Comparison of ENCODE assay signal across 3 cellular contexts in the genomic region with DNA sequence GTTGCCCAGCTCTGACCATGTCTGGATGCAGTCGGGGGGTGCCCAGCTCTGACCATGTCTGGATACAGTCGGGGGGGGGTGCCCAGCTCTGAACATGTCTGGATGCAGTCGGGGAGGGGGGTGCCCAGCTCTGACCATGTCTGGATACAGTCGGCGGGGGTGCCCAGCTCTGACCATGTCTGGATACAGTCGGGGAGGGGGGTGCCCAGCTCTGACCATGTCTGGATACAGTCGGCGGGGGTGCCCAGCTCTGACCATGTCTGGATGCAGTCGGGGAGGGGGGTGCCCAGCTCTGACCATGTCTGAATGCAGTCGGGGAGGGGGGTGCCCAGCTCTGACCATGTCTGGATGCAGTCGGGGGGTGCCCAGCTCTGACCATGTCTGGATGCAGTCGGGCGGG. TPM values are rescaled to one million over a fixed set of nuclear protein-coding genes. Genes with fewer than 3 reads are reported as not detected.
"Had no signal": no experiment of that assay in that cellular context is flagged by ENCODE, and none has a peak within 500 bp of the region (broad histone marks: within the 10 kb centered on the region; RNA-seq: fewer than 3 reads in every experiment).

No MANE protein-coding gene starts in this region.

RNA-seq across cellular contexts. Expression of gene PKP3, which starts 16.7 kb away (rescaled TPM):
- total RNA-seq: mononuclear cell; naive thymus-derived CD4-positive, alpha-beta T cell had no signal
- polyA plus RNA-seq: naive thymus-derived CD4-positive, alpha-beta T cell had no signal

RNA-seq across cellular contexts. Expression of gene B4GALNT4, which starts 41.4 kb away (rescaled TPM):
- total RNA-seq: mesenteric fat pad had no signal
